Comparison of ENCODE assay signal across 8 cellular contexts in the genomic region with DNA sequence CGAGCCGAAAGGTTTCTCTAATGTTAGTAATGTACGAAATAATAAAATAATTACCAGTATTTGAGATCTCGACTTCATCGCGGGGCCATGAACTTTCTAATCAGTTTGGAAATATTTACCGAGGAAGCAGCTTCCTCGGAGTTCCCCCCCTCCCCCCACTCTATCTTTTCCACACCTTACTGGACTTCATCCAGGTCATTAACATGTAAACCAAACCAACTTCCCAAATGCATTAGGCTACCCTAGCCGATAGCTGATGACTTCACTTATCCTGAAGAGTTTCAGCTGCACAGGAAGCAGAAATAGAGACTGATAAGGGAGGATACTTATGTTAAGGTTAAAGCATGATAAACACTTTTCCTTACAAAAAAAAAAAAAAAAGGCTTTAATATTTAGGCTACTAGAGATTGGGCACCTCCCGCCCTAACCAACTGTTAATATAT. TPM values are rescaled to one million over a fixed set of nuclear protein-coding genes. Genes with fewer than 3 reads are reported as not detected.
DNase-seq lines count a peak whose midpoint lies in the region; ATAC-seq, FAIRE-seq and TF ChIP-seq lines count a peak whose summit lies in the region.

No MANE protein-coding gene starts in this region.

- H3K27ac ChIP-seq in kidney (ENCODE audit: low read depth in 2 of 2, low read length in 2 of 2) (peak overlapping the region; percentile 77 to 96), thymus (ENCODE audit: low read depth) (no peak overlapping the region)

- H3K9me3 ChIP-seq in kidney (ENCODE audit: control insufficient read depth in 1 of 2, low read length in 2 of 2) (no peaks in the 10 kb centered on the region), thymus (ENCODE audit: control insufficient read depth) (no peaks in the 10 kb centered on the region)

- no peaks in the 10 kb centered on the region for H3K36me3 Mint-ChIP-seq in activated naive CD4-positive, alpha-beta T cell treated with anti-CD3 and anti-CD28 coated beads, Interleukin-2, amount 50 U/mL, for 24 hours
- peaks cover 0 to 12% of the 10 kb centered on the region in 2 donors for H3K36me3 Mint-ChIP-seq in activated naive CD4-positive, alpha-beta T cell treated with anti-CD3 and anti-CD28 coated beads, Interleukin-2, amount 50 U/mL, for 72 hours
- H3K36me3 Mint-ChIP-seq in activated naive CD8-positive, alpha-beta T cell = no peaks in the 10 kb centered on the region

- no peak overlapping the region for H3K27ac Mint-ChIP-seq in activated naive CD4-positive, alpha-beta T cell treated with anti-CD3 and anti-CD28 coated beads, Interleukin-2, amount 50 U/mL, for 24 hours
- H3K27ac Mint-ChIP-seq in activated naive CD4-positive, alpha-beta T cell treated with anti-CD3 and anti-CD28 coated beads, Interleukin-2, amount 50 U/mL, for 72 hours = no peak overlapping the region
- no peak overlapping the region for H3K27ac Mint-ChIP-seq in activated naive CD8-positive, alpha-beta T cell

- peaks cover 2 to 4% of the 10 kb centered on the region in 2 donors for H3K4me1 ChIP-seq in kidney (ENCODE audit: control insufficient read depth in 1 of 2, insufficient read depth in 1 of 2, low read depth in 1 of 2, low read length in 2 of 2)
- H3K4me1 ChIP-seq in thymus (ENCODE audit: control insufficient read depth, insufficient read depth, low read length) = peaks cover 4% of the 10 kb centered on the region

- no peak for FAIRE-seq in kidney (lab: Jason Lieb, UNC)

- H3K4me1 Mint-ChIP-seq in activated naive CD4-positive, alpha-beta T cell treated with anti-CD3 and anti-CD28 coated beads, Interleukin-2, amount 50 U/mL, for 24 hours = peaks cover 22% of the 10 kb centered on the region
- peaks cover 23% of the 10 kb centered on the region for H3K4me1 Mint-ChIP-seq in activated naive CD8-positive, alpha-beta T cell (ENCODE audit: low read depth)

- intact Hi-C loops in kidney (cut with DNase I) = no loop called here

- H3K4me3 ChIP-seq in kidney (ENCODE audit: low read length in 2 of 2) (peak overlapping the region; percentile 70 to 96), thymus (ENCODE audit: low read length) (peak overlapping the region; percentile 63)

- WGBS in thymus = 6% methylated on average over 10 of the region's 10 CpGs

- peak overlapping the region; percentile 90 for H3K4me3 Mint-ChIP-seq in activated naive CD4-positive, alpha-beta T cell treated with anti-CD3 and anti-CD28 coated beads, Interleukin-2, amount 50 U/mL, for 24 hours
- H3K4me3 Mint-ChIP-seq in activated naive CD8-positive, alpha-beta T cell = peak overlapping the region; percentile 82

- H3K9ac ChIP-seq in kidney (ENCODE audit: low read length in 2 of 2) = peak overlapping the region; percentile 90 to 92

- DNase-seq in activated naive CD4-positive, alpha-beta T cell treated with anti-CD3 and anti-CD28 coated beads, Interleukin-2, amount 50 U/mL, for 72 hours (ENCODE audit: low spot score in 2 of 2) = no peak
- DNase-seq in kidney = no peak
- no peak for DNase-seq in NCI-H1436 treated with DMSO at 0.1 percent for 48 hours (lab: John Stamatoyannopoulos, UW)
- DNase-seq in DMS153 treated with DMSO at 0.1 percent for 48 hours (lab: John Stamatoyannopoulos, UW; ENCODE audit: unreplicated experiment) = no peak
- DNase-seq in activated CD4-positive, alpha-beta T cell treated with anti-CD3 and anti-CD28 coated beads, Interleukin-2, amount 50 U/mL, for 4 hours = no peak

- TF ChIP-seq CTCF in kidney (IDR thresholded peaks at IDR 0.05; ENCODE audit: borderline replicate concordance, extremely low read depth, insufficient read depth) = no peak

- no peak for ATAC-seq in activated naive CD4-positive, alpha-beta T cell treated with anti-CD3 and anti-CD28 coated beads, Interleukin-2, amount 50 U/mL, for 72 hours

- H3K36me3 ChIP-seq in kidney (ENCODE audit: control insufficient read depth in 1 of 2, insufficient read depth in 2 of 2, low read length in 2 of 2) (no peaks in the 10 kb centered on the region), thymus (ENCODE audit: control insufficient read depth, insufficient read depth) (no peaks in the 10 kb centered on the region)

- no peaks in the 10 kb centered on the region for H3K9me3 Mint-ChIP-seq in activated naive CD4-positive, alpha-beta T cell treated with anti-CD3 and anti-CD28 coated beads, Interleukin-2, amount 50 U/mL, for 24 hours
- no peaks in the 10 kb centered on the region for H3K9me3 Mint-ChIP-seq in activated naive CD4-positive, alpha-beta T cell treated with anti-CD3 and anti-CD28 coated beads, Interleukin-2, amount 50 U/mL, for 72 hours
- no peaks in the 10 kb centered on the region for H3K9me3 Mint-ChIP-seq in activated naive CD8-positive, alpha-beta T cell (ENCODE audit: low read depth)

- H3K27me3 Mint-ChIP-seq in activated naive CD4-positive, alpha-beta T cell treated with anti-CD3 and anti-CD28 coated beads, Interleukin-2, amount 50 U/mL, for 24 hours = peaks cover 48% of the 10 kb centered on the region
- H3K27me3 Mint-ChIP-seq in activated naive CD8-positive, alpha-beta T cell = peaks cover 42% of the 10 kb centered on the region

- peaks cover 2% of the 10 kb centered on the region for H3K27me3 ChIP-seq in thymus (ENCODE audit: control insufficient read depth, insufficient read depth)

RNA-seq across cellular contexts. Expression of a gene that starts 1.5 kb away (rescaled TPM):
- under 1 TPM; 0.09 to 0.27 TPM for total RNA-seq in activated naive CD4-positive, alpha-beta T cell treated with anti-CD3 and anti-CD28 coated beads, Interleukin-2, amount 50 U/mL, for 72 hours
- 75.4 TPM for total RNA-seq in kidney
- polyA plus RNA-seq in kidney (ENCODE audit: insufficient read depth, low read depth, low replicate concordance) = 5.3 TPM
- polyA plus RNA-seq in thymus = 8.0 TPM

Comparison
In these comparisons a context has a peak if more than half of its experiments do, and no peak if none do; other contexts are left out.
1. RNA of a gene that starts 1.5 kb away (total RNA-seq): 75.4 TPM in kidney (single experiment); 0.09 to 0.27 TPM in activated naive CD4-positive, alpha-beta T cell treated with anti-CD3 and anti-CD28 coated beads, Interleukin-2, amount 50 U/mL, for 72 hours; every median in the first group is over 10 times any median in the second.